In the genomic region with DNA sequence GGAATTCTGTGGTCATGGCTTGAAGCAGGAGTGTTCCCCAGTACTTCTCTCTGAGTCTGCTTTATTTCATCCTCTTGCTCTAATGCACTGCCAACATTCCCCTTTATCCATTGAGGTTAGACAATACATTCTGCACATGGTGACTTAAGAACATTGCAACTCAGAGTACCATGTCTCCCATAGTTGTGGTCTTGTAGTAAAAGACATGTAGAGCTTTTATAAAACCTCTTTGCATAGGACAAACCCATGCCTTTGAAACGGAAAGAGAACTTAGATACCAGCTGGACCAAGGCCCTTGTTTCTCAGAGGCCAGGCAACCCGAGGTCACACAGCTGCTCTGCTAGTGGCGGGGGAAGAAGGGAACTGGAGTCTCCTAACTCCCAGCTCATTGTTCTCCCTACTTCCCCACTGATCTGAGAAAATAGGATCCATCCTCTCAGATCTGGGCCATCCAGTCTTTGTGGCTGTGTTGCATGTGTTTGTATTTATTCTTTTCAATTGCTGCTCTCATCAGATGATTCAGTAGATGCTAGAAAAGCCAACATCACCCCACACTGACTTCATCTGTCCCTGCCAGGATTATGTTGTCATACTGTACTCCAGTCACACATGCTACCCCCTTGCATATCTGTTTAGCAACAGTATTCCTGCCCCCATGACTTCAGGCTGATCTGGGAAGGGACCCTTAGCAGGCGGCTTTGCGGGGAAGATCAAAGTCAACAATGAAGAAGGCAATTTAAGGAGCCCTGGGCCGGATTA, we compare ENCODE assay signal across 18 cellular contexts.
DNase-seq lines count a peak whose midpoint lies in the region; ATAC-seq and TF ChIP-seq lines count a peak whose summit lies in the region.
"Had no signal": no experiment of that assay in that cellular context is flagged by ENCODE, and none has a peak within 500 bp of the region (broad histone marks: within the 10 kb centered on the region; RNA-seq: fewer than 3 reads in every experiment).

No MANE protein-coding gene starts in this region.

- H3K27ac Mint-ChIP-seq in HFFc6 = peak overlapping the region; percentile 34
- no peak overlapping the region for H3K27ac Mint-ChIP-seq in CD8-positive, alpha-beta T cell
- H3K27ac Mint-ChIP-seq: activated T-cell treated with anti-CD3 and anti-CD28 coated beads, Interleukin-2, amount 50 U/mL, for 24 hours had no signal

- intact Hi-C loops in CD8-positive, alpha-beta T cell (cut with DNase I, micrococcal nuclease) = no loop called here

- peaks cover 45% of the 10 kb centered on the region for H3K4me1 Mint-ChIP-seq in HFFc6 (ENCODE audit: low read depth)
- no peaks in the 10 kb centered on the region for H3K4me1 Mint-ChIP-seq in CD8-positive, alpha-beta T cell (ENCODE audit: low read depth)

- DNase-seq in AG09309 (ENCODE audit: low read depth) (peak; percentile 67), HFFc6 (peak; percentile 48), myocyte (ENCODE audit: low read depth) (peak; percentile 98), NCI-H2081 (lab: John Stamatoyannopoulos, UW) (no peak), cerebellum (ENCODE audit: low spot score) (no peak)
- no peak for DNase-seq in CD8-positive, alpha-beta T cell
- DNase-seq: activated CD4-positive, alpha-beta T cell treated with anti-CD3 and anti-CD28 coated beads, Interleukin-2, amount 50 U/mL, for 1 hour; activated T-cell treated with anti-CD3 and anti-CD28 coated beads, Interleukin-2, amount 50 U/mL, for 24 hours; BE2C; mammary epithelial cell; NCI-H187 treated with DMSO at 0.1 percent for 48 hours; SHP77 treated with DMSO at 0.1 percent for 48 hours; T-helper 9 cell had no signal

- no peaks in the 10 kb centered on the region for H3K9me3 Mint-ChIP-seq in HFFc6
- H3K9me3 Mint-ChIP-seq in CD8-positive, alpha-beta T cell = no peaks in the 10 kb centered on the region
- H3K9me3 Mint-ChIP-seq: activated T-cell treated with anti-CD3 and anti-CD28 coated beads, Interleukin-2, amount 50 U/mL, for 24 hours had no signal

- H3K4me3 Mint-ChIP-seq in HFFc6 = no peak overlapping the region
- H3K4me3 Mint-ChIP-seq in CD8-positive, alpha-beta T cell = no peak overlapping the region
- H3K4me3 Mint-ChIP-seq: activated T-cell treated with anti-CD3 and anti-CD28 coated beads, Interleukin-2, amount 50 U/mL, for 24 hours had no signal

- TF ChIP-seq POLR2A in gastroesophageal sphincter (IDR thresholded peaks at IDR 0.05) = no peak

- H3K27ac ChIP-seq in ectodermal cell (ENCODE audit: insufficient read depth, low read depth, low read length, poor library complexity, severe bottlenecking) (peak overlapping the region; percentile 38), gastroesophageal sphincter (no peak overlapping the region)
- no peak overlapping the region for H3K27ac ChIP-seq in CD8-positive, alpha-beta T cell (ENCODE audit: low read depth, low read length)
- H3K27ac ChIP-seq: foreskin keratinocyte, neutrophil had no signal

- H3K9me3 ChIP-seq in ectodermal cell (ENCODE audit: control insufficient read depth, low read length) (no peaks in the 10 kb centered on the region), gastroesophageal sphincter (no peaks in the 10 kb centered on the region)
- no peaks in the 10 kb centered on the region for H3K9me3 ChIP-seq in CD8-positive, alpha-beta T cell (ENCODE audit: low read length)
- H3K9me3 ChIP-seq: BE2C, neutrophil had no signal

- 64 to 68% methylated on average over 6 of the region's 6 CpGs for WGBS in ectodermal cell, 2 experiments
- WGBS in gastroesophageal sphincter (ENCODE audit: low coverage in 1 of 2), 2 donors = 76 to 82% methylated on average over 4 to 5 of the region's 6 CpGs

- POLR2A ChIA-PET in CD8-positive, alpha-beta T cell (lab: Charles Lee) = no interaction called here

- TF ChIP-seq EP300 in gastroesophageal sphincter (IDR thresholded peaks at IDR 0.05) = no peak

- H3K27me3 Mint-ChIP-seq in HFFc6 (ENCODE audit: insufficient read depth) = no peaks in the 10 kb centered on the region; the same call in 1 of the 2 replicates
- H3K27me3 Mint-ChIP-seq in CD8-positive, alpha-beta T cell (ENCODE audit: low read depth) = no peaks in the 10 kb centered on the region
- H3K27me3 Mint-ChIP-seq: activated T-cell treated with anti-CD3 and anti-CD28 coated beads, Interleukin-2, amount 50 U/mL, for 24 hours had no signal

- H3K4me1 ChIP-seq in ectodermal cell (ENCODE audit: control insufficient read depth, insufficient read depth, low read length) (peaks cover 17% of the 10 kb centered on the region), gastroesophageal sphincter (peaks cover 0 to 3% (median 0%) of the 10 kb centered on the region in 3 donors)
- H3K4me1 ChIP-seq in CD8-positive, alpha-beta T cell (ENCODE audit: insufficient read depth, low read length) = no peaks in the 10 kb centered on the region
- H3K4me1 ChIP-seq: BE2C, foreskin keratinocyte had no signal

- CTCF ChIA-PET in CD8-positive, alpha-beta T cell (lab: Charles Lee) = no interaction called here

- no peaks in the 10 kb centered on the region for H3K27me3 ChIP-seq in ectodermal cell (ENCODE audit: control insufficient read depth, insufficient read depth, low read length, poor library complexity, severe bottlenecking)
- H3K27me3 ChIP-seq in CD8-positive, alpha-beta T cell (ENCODE audit: insufficient read depth, low read length) = no peaks in the 10 kb centered on the region
- no peaks in the 10 kb centered on the region for H3K27me3 ChIP-seq in gastroesophageal sphincter
- H3K27me3 ChIP-seq: BE2C, foreskin keratinocyte, neutrophil had no signal

- no peaks in the 10 kb centered on the region for H3K36me3 ChIP-seq in ectodermal cell (ENCODE audit: control insufficient read depth, insufficient read depth, low read length)
- no peaks in the 10 kb centered on the region for H3K36me3 ChIP-seq in CD8-positive, alpha-beta T cell (ENCODE audit: insufficient read depth, low read length)
- H3K36me3 ChIP-seq in gastroesophageal sphincter = peaks cover 0 to 23% of the 10 kb centered on the region in 2 donors
- H3K36me3 ChIP-seq: BE2C, neutrophil had no signal

- H3K4me3 ChIP-seq in AG09309 (ENCODE audit: control insufficient read depth, low read depth, low read length) (no peak overlapping the region), ectodermal cell (ENCODE audit: insufficient read depth, low read depth, low read length) (no peak overlapping the region), gastroesophageal sphincter (no peak overlapping the region)
- no peak overlapping the region for H3K4me3 ChIP-seq in CD8-positive, alpha-beta T cell (ENCODE audit: low read depth, low read length)

- ATAC-seq in CD8-positive, alpha-beta T cell = no peak
- no peak for ATAC-seq in gastroesophageal sphincter
- ATAC-seq: foreskin keratinocyte, HCT116 had no signal

- TF ChIP-seq CTCF in AG09309 (IDR thresholded peaks at IDR 0.05; ENCODE audit: control insufficient read depth, insufficient read depth, low read depth, low read length, missing control alignments) (no peak), HFFc6 (IDR thresholded peaks at IDR 0.05) (no peak), gastroesophageal sphincter (IDR thresholded peaks at IDR 0.05) (no peak)
- TF ChIP-seq CTCF in CD8-positive, alpha-beta T cell (IDR thresholded peaks at IDR 0.05) = no peak

- peaks cover 21% of the 10 kb centered on the region for H3K36me3 Mint-ChIP-seq in HFFc6 (ENCODE audit: low read depth)
- no peaks in the 10 kb centered on the region for H3K36me3 Mint-ChIP-seq in CD8-positive, alpha-beta T cell

Comparison
In these comparisons a context has a peak if more than half of its experiments do, and no peak if none do; other contexts are left out.
1. DNase-seq: peak in AG09309 (single experiment), HFFc6 (single experiment) and myocyte (single experiment); none in NCI-H2081 (0 of 2), CD8-positive, alpha-beta T cell (0 of 7) and cerebellum (single experiment).